22 cellular contexts compared by ENCODE assay signal in genomic region chr21:26865857-26866256, GRCh38. TPM values are rescaled to one million over a fixed set of nuclear protein-coding genes. Genes with fewer than 3 reads are reported as not detected.
A peak's percentile ranks its signal among the peaks of the same experiment; 100 is the strongest.
DNase-seq lines count a peak whose midpoint lies in the region; ATAC-seq and TF ChIP-seq lines count a peak whose summit lies in the region.
"Had no signal": no experiment of that assay in that cellular context is flagged by ENCODE, and none has a peak within 500 bp of the region (broad histone marks: within the 10 kb centered on the region; RNA-seq: fewer than 3 reads in every experiment).

No MANE protein-coding gene starts in this region.

- H3K4me3 ChIP-seq in mucosa of descending colon (no peak overlapping the region), osteoblast (ENCODE audit: insufficient read depth, low read length) (no peak overlapping the region)
- H3K4me3 ChIP-seq: A549; BLaER1 treated with 17β-estradiol and CSF1 and Interleukin-3, amounts not matched to agents 10 nM and 100 nM; GM12878; HAP-1 had no signal

- no peaks in the 10 kb centered on the region for H3K36me3 ChIP-seq in mucosa of descending colon (ENCODE audit: low read depth)
- no peaks in the 10 kb centered on the region for H3K36me3 ChIP-seq in osteoblast (ENCODE audit: insufficient read depth, low read length)
- H3K36me3 ChIP-seq: BE2C; BLaER1 treated with 17β-estradiol and CSF1 and Interleukin-3, amounts not matched to agents 10 nM and 100 nM; HAP-1 had no signal

- ATAC-seq in left colon (peak; percentile 98), mucosa of descending colon (peak; percentile 91)
- ATAC-seq: A549, GM12878 had no signal

- H2AFZ ChIP-seq in osteoblast (ENCODE audit: low read length) = peak overlapping the region; percentile 5

- intact Hi-C loops in left colon (cut with DNase I, micrococcal nuclease) (no loop called here), mucosa of descending colon (cut with DNase I, micrococcal nuclease) (no loop called here), posterior cingulate gyrus (cut with DNase I) (no loop called here)

- H3K79me2 ChIP-seq in osteoblast (ENCODE audit: insufficient read depth, low read length) = no peaks in the 10 kb centered on the region

- H3K27ac ChIP-seq in osteoblast (ENCODE audit: low read depth, low read length) = no peak overlapping the region
- H3K27ac ChIP-seq: A549; BLaER1 treated with 17β-estradiol and CSF1 and Interleukin-3, amounts not matched to agents 10 nM and 100 nM had no signal

- H3K4me2 ChIP-seq in osteoblast (ENCODE audit: insufficient read depth, low read length) = no peak overlapping the region
- H3K4me2 ChIP-seq: A549; BLaER1 treated with 17β-estradiol and CSF1 and Interleukin-3, amounts not matched to agents 10 nM and 100 nM had no signal

- H3K4me1 ChIP-seq in mucosa of descending colon (ENCODE audit: low read depth) (no peaks in the 10 kb centered on the region), osteoblast (ENCODE audit: insufficient read depth, low read length) (no peaks in the 10 kb centered on the region)
- H3K4me1 ChIP-seq: A549; BE2C; BLaER1 treated with 17β-estradiol and CSF1 and Interleukin-3, amounts not matched to agents 10 nM and 100 nM; HAP-1 had no signal

- H3K27me3 ChIP-seq in osteoblast (ENCODE audit: insufficient read depth, low read length) = no peaks in the 10 kb centered on the region
- H3K27me3 ChIP-seq: BE2C; BLaER1 treated with 17β-estradiol and CSF1 and Interleukin-3, amounts not matched to agents 10 nM and 100 nM had no signal

- TF ChIP-seq CTCF in mucosa of descending colon (IDR thresholded peaks at IDR 0.05) = no peak
- no peak for TF ChIP-seq CTCF in osteoblast (IDR thresholded peaks at IDR 0.05; ENCODE audit: extremely low read depth, low read depth, low read length)

- H4K20me1 ChIP-seq in osteoblast (ENCODE audit: insufficient read depth, low read length) = no peaks in the 10 kb centered on the region
- H4K20me1 ChIP-seq: BLaER1 treated with 17β-estradiol and CSF1 and Interleukin-3, amounts not matched to agents 10 nM and 100 nM had no signal

- DNase-seq in left colon = no peak
- no peak for DNase-seq in mucosa of descending colon
- DNase-seq in osteoblast (ENCODE audit: insufficient read length, low spot score, missing footprints) = no peak
- DNase-seq in posterior cingulate gyrus = no peak
- no peak for DNase-seq in pons (ENCODE audit: low spot score)
- no peak for DNase-seq in effector CD8-positive, alpha-beta T cell (lab: John Stamatoyannopoulos, UW)
- DNase-seq: 8988T; ACHN; AML-193; BE2C; CD4-positive, alpha-beta T cell; CD8-positive, alpha-beta memory T cell; DMS 273 treated with DMSO at 0.1 percent for 48 hours; DMS79; EL; GDM1; GOT3; HFFc6 had no signal

- H3K9me3 ChIP-seq in mucosa of descending colon = no peaks in the 10 kb centered on the region
- no peaks in the 10 kb centered on the region for H3K9me3 ChIP-seq in osteoblast (ENCODE audit: low read depth, low read length)
- H3K9me3 ChIP-seq: A549; BE2C; BLaER1 treated with 17β-estradiol and CSF1 and Interleukin-3, amounts not matched to agents 10 nM and 100 nM; HAP-1 had no signal

RNA-seq across cellular contexts. Expression of gene ADAMTS1, which starts 20.6 kb away (rescaled TPM):
- total RNA-seq in left colon (10 to 100 TPM; 12.6 to 20.6 TPM), mucosa of descending colon (10 to 100 TPM in 2 of 3 donors, 1 to 10 TPM in 1; 5.2 to 59.3 (median 43.9) TPM), osteoblast (182 and 243 TPM in 2 replicates)
- total RNA-seq: CD8-positive, alpha-beta memory T cell had no signal
